Comparison of ENCODE assay signal across 14 cellular contexts in genomic region chr2:241853651-241854341, GRCh38. TPM values are rescaled to one million over a fixed set of nuclear protein-coding genes. Genes with fewer than 3 reads are reported as not detected.
A peak's percentile ranks its signal among the peaks of the same experiment; 100 is the strongest.
DNase-seq lines count a peak whose midpoint lies in the region; ATAC-seq and TF ChIP-seq lines count a peak whose summit lies in the region.
"Had no signal": no experiment of that assay in that cellular context is flagged by ENCODE, and none has a peak within 500 bp of the region (broad histone marks: within the 10 kb centered on the region; RNA-seq: fewer than 3 reads in every experiment).

No MANE protein-coding gene starts in this region.

- peak; percentile 34 for ATAC-seq in CD8-positive, alpha-beta T cell
- ATAC-seq in naive thymus-derived CD4-positive, alpha-beta T cell = peak; percentile 58
- ATAC-seq in HG02884 (IDR thresholded peaks at IDR 0.05; ENCODE audit: unreplicated experiment) = no peak

- H3K36me3 Mint-ChIP-seq in CD8-positive, alpha-beta T cell = no peaks in the 10 kb centered on the region
- no peaks in the 10 kb centered on the region for H3K36me3 Mint-ChIP-seq in naive thymus-derived CD4-positive, alpha-beta T cell

- in situ Hi-C loops in brain microvascular endothelial cell (cut with HindIII; ENCODE audit: low pct_ligation_motif_present, low sequenced_read_pairs) = no loop called here
- in situ Hi-C loops in G401 (cut with HindIII; ENCODE audit: low sequenced_read_pairs) = no loop called here

- peaks cover 8% of the 10 kb centered on the region for H3K4me1 ChIP-seq in CD8-positive, alpha-beta T cell (ENCODE audit: insufficient read depth, low read length)
- H3K4me1 ChIP-seq in naive thymus-derived CD4-positive, alpha-beta T cell (ENCODE audit: control insufficient read depth in 2 of 2, insufficient read depth in 2 of 2, low read length in 2 of 2) = peaks cover 8% of the 10 kb centered on the region in 2 donors

- no peaks in the 10 kb centered on the region for H3K9me3 Mint-ChIP-seq in CD8-positive, alpha-beta T cell
- H3K9me3 Mint-ChIP-seq in naive thymus-derived CD4-positive, alpha-beta T cell = no peaks in the 10 kb centered on the region

- no peak for TF ChIP-seq CTCF in CD8-positive, alpha-beta T cell (IDR thresholded peaks at IDR 0.05)
- TF ChIP-seq CTCF in brain microvascular endothelial cell (IDR thresholded peaks at IDR 0.05; ENCODE audit: low read depth, low read length, missing control alignments) = no peak

- POLR2A ChIA-PET in CD8-positive, alpha-beta T cell (lab: Charles Lee) = no interaction called here
- POLR2A ChIA-PET in naive thymus-derived CD4-positive, alpha-beta T cell (lab: Charles Lee) = no interaction called here

- intact Hi-C loops in CD8-positive, alpha-beta T cell (cut with DNase I, micrococcal nuclease) = no loop called here
- intact Hi-C loops in naive thymus-derived CD4-positive, alpha-beta T cell (cut with micrococcal nuclease) = no loop called here

- H3K27me3 Mint-ChIP-seq in CD8-positive, alpha-beta T cell (ENCODE audit: low read depth) = no peaks in the 10 kb centered on the region
- no peaks in the 10 kb centered on the region for H3K27me3 Mint-ChIP-seq in naive thymus-derived CD4-positive, alpha-beta T cell

- no peaks in the 10 kb centered on the region for H3K36me3 ChIP-seq in CD8-positive, alpha-beta T cell (ENCODE audit: insufficient read depth, low read length)
- no peaks in the 10 kb centered on the region for H3K36me3 ChIP-seq in H7 (replicated peaks; ENCODE audit: control insufficient read depth, insufficient read depth, low read length)
- no peaks in the 10 kb centered on the region for H3K36me3 ChIP-seq in brain microvascular endothelial cell (replicated peaks)
- no peaks in the 10 kb centered on the region for H3K36me3 ChIP-seq in naive thymus-derived CD4-positive, alpha-beta T cell (ENCODE audit: control insufficient read depth in 2 of 3, insufficient read depth in 3 of 3, low read length in 3 of 3)
- H3K36me3 ChIP-seq: esophagus squamous epithelium had no signal

- H3K27ac ChIP-seq in CD8-positive, alpha-beta T cell (ENCODE audit: low read depth, low read length) = no peak overlapping the region
- no peak overlapping the region for H3K27ac ChIP-seq in brain microvascular endothelial cell
- H3K27ac ChIP-seq in naive thymus-derived CD4-positive, alpha-beta T cell (ENCODE audit: low read depth, low read length) = no peak overlapping the region
- H3K27ac ChIP-seq: esophagus squamous epithelium had no signal

- H3K27ac Mint-ChIP-seq in CD8-positive, alpha-beta T cell = no peak overlapping the region
- H3K27ac Mint-ChIP-seq in naive thymus-derived CD4-positive, alpha-beta T cell = no peak overlapping the region

- peak in 2 of 7 experiments; percentile 30 to 48 for DNase-seq in CD8-positive, alpha-beta T cell
- DNase-seq in H7 = peak; percentile 58
- peak; percentile 43 for DNase-seq in brain microvascular endothelial cell
- DNase-seq in naive thymus-derived CD4-positive, alpha-beta T cell = peak in 1 of 9 donors; percentile 7
- DNase-seq in T1000 (lab: John Stamatoyannopoulos, UW) = no peak
- DNase-seq in COLO668 (lab: John Stamatoyannopoulos, UW; ENCODE audit: unreplicated experiment) = no peak
- no peak for DNase-seq in G401 (ENCODE audit: low spot score)
- DNase-seq: DMS53; esophagus squamous epithelium; Karpas-422; NCI-H510A; stimulated activated CD4-positive, alpha-beta T cell treated with anti-CD3 and anti-CD28 coated beads, Interleukin-4, amount 100 ng/mL, for 24 hours had no signal

- no peaks in the 10 kb centered on the region for H3K27me3 ChIP-seq in CD8-positive, alpha-beta T cell (ENCODE audit: insufficient read depth, low read length)
- H3K27me3 ChIP-seq in H7 (ENCODE audit: control insufficient read depth, insufficient read depth, low read length) (no peaks in the 10 kb centered on the region), brain microvascular endothelial cell (replicated peaks) (no peaks in the 10 kb centered on the region)
- no peaks in the 10 kb centered on the region for H3K27me3 ChIP-seq in naive thymus-derived CD4-positive, alpha-beta T cell (ENCODE audit: control insufficient read depth in 2 of 2, insufficient read depth in 2 of 2, low read length in 2 of 2)

- H3K4me3 ChIP-seq in CD8-positive, alpha-beta T cell (ENCODE audit: low read depth, low read length) = no peak overlapping the region
- no peak overlapping the region for H3K4me3 ChIP-seq in H7 (ENCODE audit: insufficient read depth, low read depth, low read length)
- no peak overlapping the region for H3K4me3 ChIP-seq in brain microvascular endothelial cell (ENCODE audit: low read depth, low read length)
- no peak overlapping the region for H3K4me3 ChIP-seq in naive thymus-derived CD4-positive, alpha-beta T cell (ENCODE audit: low read length)
- H3K4me3 ChIP-seq: esophagus squamous epithelium had no signal

- no peak overlapping the region for H3K4me3 Mint-ChIP-seq in CD8-positive, alpha-beta T cell
- no peak overlapping the region for H3K4me3 Mint-ChIP-seq in naive thymus-derived CD4-positive, alpha-beta T cell

- peaks cover 16% of the 10 kb centered on the region for H3K4me1 Mint-ChIP-seq in CD8-positive, alpha-beta T cell (ENCODE audit: low read depth)
- peaks cover 0 to 11% (median 5%) of the 10 kb centered on the region in 7 donors for H3K4me1 Mint-ChIP-seq in naive thymus-derived CD4-positive, alpha-beta T cell

- H3K9me3 ChIP-seq in CD8-positive, alpha-beta T cell (ENCODE audit: low read length) = no peaks in the 10 kb centered on the region
- H3K9me3 ChIP-seq in naive thymus-derived CD4-positive, alpha-beta T cell (ENCODE audit: control insufficient read depth in 2 of 3, low read length in 3 of 3) = no peaks in the 10 kb centered on the region
- H3K9me3 ChIP-seq: esophagus squamous epithelium had no signal

- CTCF ChIA-PET in CD8-positive, alpha-beta T cell (lab: Charles Lee) = interaction anchor here (1.9 kb wide), 1 partner anchor 9 kb away, joined by 5 read pairs; no protein-coding TSS in a partner anchor
- CTCF ChIA-PET in naive thymus-derived CD4-positive, alpha-beta T cell (lab: Charles Lee) = no interaction called here

RNA-seq across cellular contexts. Expression of gene PDCD1, which starts 4.9 kb away (rescaled TPM):
- 10 to 100 TPM in 1 of 2 experiments, 1 to 10 TPM in 1; 8.0 to 10.7 TPM for total RNA-seq in CD8-positive, alpha-beta T cell
- total RNA-seq in H7 (2014; rRNA removed; shearing (Covaris generic)) = 1.0 and 2.8 TPM in 2 replicates
- 1 to 10 TPM in 2 of 5 experiments, under 1 TPM in 1, not detected in 2; 0.56 to 9.4 (median 1.1) TPM for total RNA-seq in naive thymus-derived CD4-positive, alpha-beta T cell
- polyA plus RNA-seq in naive thymus-derived CD4-positive, alpha-beta T cell = under 1 TPM; 0.24 to 0.85 TPM
- 0.62 TPM in 1 of 2 replicates, not detected in the other for total RNA-seq in G401 (2014; rRNA removed; shearing (Covaris generic))
- total RNA-seq: temporal lobe had no signal

RNA-seq across cellular contexts. Expression of gene RTP5, which starts 15.7 kb away (rescaled TPM):
- total RNA-seq in CD8-positive, alpha-beta T cell = 1 to 10 TPM; 1.8 to 2.7 TPM
- total RNA-seq in H7 (2014; rRNA removed; shearing (Covaris generic)) = not detected in 2 replicates
- under 1 TPM in 1 of 5 experiments, not detected in 4; 0.54 TPM for total RNA-seq in naive thymus-derived CD4-positive, alpha-beta T cell
- polyA plus RNA-seq in naive thymus-derived CD4-positive, alpha-beta T cell = not detected
- total RNA-seq in G401 (2014; rRNA removed; shearing (Covaris generic)) = not detected in 2 replicates

RNA-seq across cellular contexts. Expression of gene NEU4, which starts 44.8 kb away (rescaled TPM):
- 1 to 10 TPM; 2.9 to 3.0 TPM for total RNA-seq in CD8-positive, alpha-beta T cell
- total RNA-seq in H7 (2014; rRNA removed; shearing (Covaris generic)) = 0.41 TPM in 1 of 2 replicates, not detected in the other
- total RNA-seq in naive thymus-derived CD4-positive, alpha-beta T cell = 10 to 100 TPM in 1 of 5 experiments, 1 to 10 TPM in 2, not detected in 2; 1.1 to 13.9 (median 1.2) TPM
- not detected for polyA plus RNA-seq in naive thymus-derived CD4-positive, alpha-beta T cell
- total RNA-seq in G401 (2014; rRNA removed; shearing (Covaris generic)) = not detected in 2 replicates
- total RNA-seq: esophagus squamous epithelium had no signal

Comparison
In these comparisons a context has a peak if more than half of its experiments do, and no peak if none do; other contexts are left out.
1. DNase-seq: peak in H7 (single experiment) and brain microvascular endothelial cell (single experiment); none in T1000 (single experiment), COLO668 (single experiment) and G401 (single experiment).